In genomic region chr2:11312770-11313471, GRCh38 we compare ENCODE assay signal across 19 cellular contexts. TPM values are rescaled to one million over a fixed set of nuclear protein-coding genes. Genes with fewer than 3 reads are reported as not detected.
DNase-seq lines count a peak whose midpoint lies in the region; ATAC-seq, FAIRE-seq and TF ChIP-seq lines count a peak whose summit lies in the region.
"Had no signal": no experiment of that assay in that cellular context is flagged by ENCODE, and none has a peak within 500 bp of the region (broad histone marks: within the 10 kb centered on the region; RNA-seq: fewer than 3 reads in every experiment).

No MANE protein-coding gene starts in this region.

- H3K27me3 ChIP-seq in right lobe of liver: no peaks in the 10 kb centered on the region
- H3K27me3 ChIP-seq in CD4-positive, alpha-beta T cell (ENCODE audit: control insufficient read depth, insufficient read depth, low read length): no peaks in the 10 kb centered on the region
- H3K27me3 ChIP-seq: BLaER1 treated with 17β-estradiol and CSF1 and Interleukin-3, amounts not matched to agents 10 nM and 100 nM had no signal

- peak; percentile 19 for FAIRE-seq in kidney (lab: Jason Lieb, UNC)
- FAIRE-seq: GM12891, HTR-8/SVneo had no signal

- 68% methylated on average over 6 of the region's 6 CpGs for WGBS in right lobe of liver (ENCODE audit: insufficient coverage, low coverage, low lambda C conversion rate, missing lambda C conversion rate)

- H3K4me1 Mint-ChIP-seq in activated CD4-positive, alpha-beta T cell treated with anti-CD3 and anti-CD28 coated beads for 36 hours: peaks cover 20% of the 10 kb centered on the region
- peaks cover 40% of the 10 kb centered on the region for H3K4me1 Mint-ChIP-seq in CD4-positive, alpha-beta T cell (ENCODE audit: low read depth)

- no peak for TF ChIP-seq POLR2A in right lobe of liver (IDR thresholded peaks at IDR 0.05)

- no peak overlapping the region for H3K27ac ChIP-seq in kidney (ENCODE audit: low read depth in 2 of 2, low read length in 2 of 2)
- H3K27ac ChIP-seq in right lobe of liver: no peak overlapping the region
- no peak overlapping the region for H3K27ac ChIP-seq in CD4-positive, alpha-beta T cell (ENCODE audit: low read depth, low read length)
- H3K27ac ChIP-seq: 22Rv1; BLaER1 treated with 17β-estradiol and CSF1 and Interleukin-3, amounts not matched to agents 10 nM and 100 nM; GM23248 had no signal

- peaks cover 0 to 4% of the 10 kb centered on the region in 2 donors for H3K4me1 ChIP-seq in kidney (ENCODE audit: control insufficient read depth in 1 of 2, insufficient read depth in 1 of 2, low read depth in 1 of 2, low read length in 2 of 2)
- H3K4me1 ChIP-seq in right lobe of liver: peaks cover 0 to 27% (median 7%) of the 10 kb centered on the region in 4 donors
- H3K4me1 ChIP-seq: BLaER1 treated with 17β-estradiol and CSF1 and Interleukin-3, amounts not matched to agents 10 nM and 100 nM had no signal

- H3K4me3 ChIP-seq in kidney (ENCODE audit: low read length in 2 of 2) (peak overlapping the region in 1 of 2 donors; percentile 14), right lobe of liver (no peak overlapping the region), foreskin fibroblast (ENCODE audit: low read depth in 1 of 2, low read length in 2 of 2) (no peak overlapping the region)
- H3K4me3 ChIP-seq: BLaER1 treated with 17β-estradiol and CSF1 and Interleukin-3, amounts not matched to agents 10 nM and 100 nM; GM23248 had no signal

- H3K27ac Mint-ChIP-seq in activated CD4-positive, alpha-beta T cell treated with anti-CD3 and anti-CD28 coated beads for 36 hours: peak overlapping the region; percentile 9
- H3K27ac Mint-ChIP-seq in CD4-positive, alpha-beta T cell: no peak overlapping the region
- H3K27ac Mint-ChIP-seq: B cell, HFFc6, IgD-negative memory B cell had no signal

- H3K9me3 Mint-ChIP-seq in activated CD4-positive, alpha-beta T cell treated with anti-CD3 and anti-CD28 coated beads for 36 hours (ENCODE audit: low read depth): no peaks in the 10 kb centered on the region
- H3K9me3 Mint-ChIP-seq in CD4-positive, alpha-beta T cell: no peaks in the 10 kb centered on the region
- H3K9me3 Mint-ChIP-seq: CD8-positive, alpha-beta memory T cell; HFFc6; IgD-negative memory B cell had no signal

- no peaks in the 10 kb centered on the region for H3K27me3 Mint-ChIP-seq in activated CD4-positive, alpha-beta T cell treated with anti-CD3 and anti-CD28 coated beads for 36 hours
- no peaks in the 10 kb centered on the region for H3K27me3 Mint-ChIP-seq in CD4-positive, alpha-beta T cell
- H3K27me3 Mint-ChIP-seq: B cell; CD8-positive, alpha-beta memory T cell; IgD-negative memory B cell had no signal

- no peak overlapping the region for H3K9ac ChIP-seq in kidney (ENCODE audit: low read length in 2 of 2)
- H3K9ac ChIP-seq: BLaER1 treated with 17β-estradiol and CSF1 and Interleukin-3, amounts not matched to agents 10 nM and 100 nM; GM23248 had no signal

- DNase-seq in activated CD4-positive, alpha-beta T cell treated with anti-CD3 and anti-CD28 coated beads for 36 hours: no peak
- no peak for DNase-seq in activated CD4-positive, alpha-beta T cell treated with anti-CD3 and anti-CD28 coated beads for 48 hours
- DNase-seq in kidney: no peak
- DNase-seq in right lobe of liver: no peak
- no peak for DNase-seq in foreskin fibroblast
- no peak for DNase-seq in CD4-positive, alpha-beta T cell
- no peak for DNase-seq in AML-193 (lab: John Stamatoyannopoulos, UW)
- DNase-seq: CD8-positive, alpha-beta memory T cell; COR-L47; GM23248; HFFc6; KBM-7 had no signal

- no peak for ATAC-seq in activated CD4-positive, alpha-beta T cell treated with anti-CD3 and anti-CD28 coated beads for 36 hours
- peak; percentile 48 to 79 (median 54) for ATAC-seq in right lobe of liver
- ATAC-seq in CD4-positive, alpha-beta T cell (ENCODE audit: poor library complexity): no peak
- ATAC-seq: HCT116 had no signal

- no peak for TF ChIP-seq CTCF in kidney (IDR thresholded peaks at IDR 0.05; ENCODE audit: borderline replicate concordance, extremely low read depth, insufficient read depth)
- no peak for TF ChIP-seq CTCF in right lobe of liver (IDR thresholded peaks at IDR 0.05)
- TF ChIP-seq CTCF in foreskin fibroblast (IDR thresholded peaks at IDR 0.05; ENCODE audit: low read depth, low read length): no peak
- TF ChIP-seq CTCF in CD4-positive, alpha-beta T cell (IDR thresholded peaks at IDR 0.05): no peak

- no peak overlapping the region for H3K4me3 Mint-ChIP-seq in activated CD4-positive, alpha-beta T cell treated with anti-CD3 and anti-CD28 coated beads for 36 hours
- H3K4me3 Mint-ChIP-seq in CD4-positive, alpha-beta T cell: no peak overlapping the region
- H3K4me3 Mint-ChIP-seq: B cell; CD8-positive, alpha-beta memory T cell; HFFc6; IgD-negative memory B cell had no signal

- CTCF ChIA-PET in activated CD4-positive, alpha-beta T cell treated with anti-CD3 and anti-CD28 coated beads for 36 hours (lab: Charles Lee): no interaction called here
- CTCF ChIA-PET in CD4-positive, alpha-beta T cell (lab: Charles Lee): interaction anchor here (0.6 kb wide), 1 partner anchor 113 kb away, joined by 3 read pairs; no protein-coding TSS in a partner anchor

- intact Hi-C loops in activated CD4-positive, alpha-beta T cell treated with anti-CD3 and anti-CD28 coated beads for 36 hours (cut with DNase I, micrococcal nuclease): no loop called here
- intact Hi-C loops in kidney (cut with DNase I) (no loop called here), right lobe of liver (cut with DNase I) (no loop called here)
- intact Hi-C loops in CD4-positive, alpha-beta T cell (cut with DNase I, micrococcal nuclease): no loop called here

- no peaks in the 10 kb centered on the region for H3K36me3 Mint-ChIP-seq in activated CD4-positive, alpha-beta T cell treated with anti-CD3 and anti-CD28 coated beads for 36 hours (ENCODE audit: low read depth)
- no peaks in the 10 kb centered on the region for H3K36me3 Mint-ChIP-seq in CD4-positive, alpha-beta T cell (ENCODE audit: low read depth)
- H3K36me3 Mint-ChIP-seq: CD8-positive, alpha-beta memory T cell had no signal

- H3K9me3 ChIP-seq in kidney (ENCODE audit: control insufficient read depth in 1 of 2, low read length in 2 of 2): no peaks in the 10 kb centered on the region
- H3K9me3 ChIP-seq in right lobe of liver: no peaks in the 10 kb centered on the region
- H3K9me3 ChIP-seq in CD4-positive, alpha-beta T cell (ENCODE audit: control insufficient read depth, low read length): no peaks in the 10 kb centered on the region

- POLR2A ChIA-PET in activated CD4-positive, alpha-beta T cell treated with anti-CD3 and anti-CD28 coated beads for 36 hours (lab: Charles Lee): no interaction called here
- POLR2A ChIA-PET in CD4-positive, alpha-beta T cell (lab: Charles Lee): no interaction called here

- H3K36me3 ChIP-seq in kidney (ENCODE audit: control insufficient read depth in 1 of 2, insufficient read depth in 2 of 2, low read length in 2 of 2) (no peaks in the 10 kb centered on the region), right lobe of liver (no peaks in the 10 kb centered on the region)

RNA-seq across cellular contexts. Expression of gene ROCK2, which starts 31.5 kb away (rescaled TPM):
- total RNA-seq in activated CD4-positive, alpha-beta T cell treated with anti-CD3 and anti-CD28 coated beads for 36 hours: 10 to 100 TPM; 14.4 to 16.7 TPM
- 58.3 TPM for total RNA-seq in kidney
- 6.7 TPM for polyA plus RNA-seq in kidney (ENCODE audit: insufficient read depth, low read depth, low replicate concordance)
- total RNA-seq in right lobe of liver: 10 to 100 TPM; 11.6 to 23.9 (median 19.8) TPM
- total RNA-seq in CD4-positive, alpha-beta T cell: 1 to 10 TPM; 6.9 to 9.4 TPM

Comparison
In these comparisons a context has a peak if more than half of its experiments do, and no peak if none do; other contexts are left out.
1. ATAC-seq: peak in right lobe of liver (4 of 4); none in activated CD4-positive, alpha-beta T cell treated with anti-CD3 and anti-CD28 coated beads for 36 hours (single experiment) and CD4-positive, alpha-beta T cell (single experiment).